Comparison of ENCODE assay signal across 1 cellular context in genomic region chr3:105359098-105359762, GRCh38.
TF ChIP-seq lines count a peak whose summit lies in the region.

No MANE protein-coding gene starts in this region.

TF ChIP-seq in IMR-90, 13 proteins besides CTCF, POLR2A, EP300 and RAD21 (continued from another document):
- TF ChIP-seq BHLHE40 (IDR thresholded peaks at IDR 0.05; ENCODE audit: low read depth, low read length): peak; percentile 36; the same call in 1 of the 2 replicates
